33 cellular contexts compared by ENCODE assay signal in genomic region chr5:166276006-166276405, GRCh38.
"Had no signal": no experiment of that assay in that cellular context is flagged by ENCODE, and none has a peak within 500 bp of the region (broad histone marks: within the 10 kb centered on the region; RNA-seq: fewer than 3 reads in every experiment).

No MANE protein-coding gene starts in this region.

- H3K4me3 Mint-ChIP-seq: activated B cell treated with CpG ODN at 0.5 μM for 24 hours; activated CD4-positive, alpha-beta memory T cell treated with anti-CD3 and anti-CD28 coated beads for 36 hours; activated CD4-positive, alpha-beta T cell treated with anti-CD3 and anti-CD28 coated beads, Interleukin-2, amount 10 ng/mL, durations not matched to agents 24 days and 14 days; activated CD8-positive, alpha-beta T cell treated with anti-CD3 and anti-CD28 coated beads for 36 hours; activated naive CD4-positive, alpha-beta T cell treated with anti-CD3 and anti-CD28 coated beads for 36 hours; activated naive CD8-positive, alpha-beta T cell treated with anti-CD3 and anti-CD28 coated beads for 36 hours; activated T-cell treated with anti-CD3 and anti-CD28 coated beads, Interleukin-2, amount 50 U/mL, for 4 hours; activated T-cell treated with anti-CD3 and anti-CD28 coated beads, Interleukin-2, amount 50 U/mL, for 72 hours; activated T-helper 1 cell treated with anti-CD3 and anti-CD28 coated beads, Interleukin-12 subunit alpha, Interleukin-12 subunit beta, Interleukin-2, Interleukin-4 antibody, amounts not matched to agents 30 ng/mL and 10 ng/mL and 1 ng/mL, durations not matched to agents 14 hours and 24 hours and 36 hours; activated T-helper 17 cell treated with anti-CD3 and anti-CD28 coated beads, Interleukin-2, amount 50 U/mL, for 72 hours; T-helper 1 cell treated with Interleukin-12 subunit alpha and Interleukin-12 subunit beta and Interleukin-4 antibody, amounts not matched to agents 30 μg/mL and 1 μg/mL, for 36 hours; T-helper 2 cell treated with Interferon-gamma antibody and Interleukin-4, amounts not matched to agents 5 μg/mL and 100 μg/mL, for 36 hours had no signal

- H3K27me3 Mint-ChIP-seq: activated B cell treated with CpG ODN at 0.5 μM for 24 hours; activated CD4-positive, alpha-beta memory T cell treated with anti-CD3 and anti-CD28 coated beads for 36 hours; activated CD4-positive, alpha-beta T cell treated with anti-CD3 and anti-CD28 coated beads, Interleukin-2, amount 10 ng/mL, durations not matched to agents 24 days and 14 days; activated CD8-positive, alpha-beta T cell treated with anti-CD3 and anti-CD28 coated beads for 36 hours; activated naive CD8-positive, alpha-beta T cell treated with anti-CD3 and anti-CD28 coated beads for 36 hours; activated T-helper 17 cell treated with anti-CD3 and anti-CD28 coated beads, Interleukin-2, amount 50 U/mL, for 72 hours had no signal

- H3K4me1 Mint-ChIP-seq: activated B cell treated with CpG ODN at 0.5 μM for 24 hours; activated CD4-positive, alpha-beta T cell treated with anti-CD3 and anti-CD28 coated beads, Interleukin-2, amount 10 ng/mL, durations not matched to agents 24 days and 14 days; activated naive CD8-positive, alpha-beta T cell treated with anti-CD3 and anti-CD28 coated beads for 36 hours; activated T-helper 17 cell treated with anti-CD3 and anti-CD28 coated beads, Interleukin-2, amount 50 U/mL, for 72 hours had no signal

- H3K36me3 Mint-ChIP-seq: activated CD4-positive, alpha-beta memory T cell treated with anti-CD3 and anti-CD28 coated beads for 36 hours had no signal

- DNase-seq: activated B cell treated with CpG ODN at 0.5 μM for 24 hours; activated CD4-positive, alpha-beta memory T cell treated with anti-CD3 and anti-CD28 coated beads for 36 hours; activated CD4-positive, alpha-beta T cell treated with anti-CD3 and anti-CD28 coated beads for 4 hours; activated CD4-positive, alpha-beta T cell treated with anti-CD3 and anti-CD28 coated beads, Interleukin-2, amount 10 ng/mL, durations not matched to agents 24 days and 14 days; activated CD4-positive, alpha-beta T cell treated with anti-CD3 and anti-CD28 coated beads, Interleukin-2, amount 50 U/mL, for 1 hour; activated CD4-positive, alpha-beta T cell treated with anti-CD3 and anti-CD28 coated beads, Interleukin-2, amount 50 U/mL, for 4 hours; activated CD4-positive, CD25-positive, alpha-beta regulatory T cell treated with anti-CD3 and anti-CD28 coated beads, Interleukin-2, amount 50 U/mL, for 72 hours; activated CD8-positive, alpha-beta memory T cell treated with anti-CD3 and anti-CD28 coated beads, Interleukin-2, amount 50 U/mL, for 4 hours; activated CD8-positive, alpha-beta T cell treated with anti-CD3 and anti-CD28 coated beads for 36 hours; activated effector memory CD4-positive, alpha-beta T cell treated with anti-CD3 and anti-CD28 coated beads, Interleukin-2, amount 50 U/mL, for 16 hours; activated gamma-delta T cell treated with Interleukin-2 at 50 U/mL for 16 hours; activated naive CD4-positive, alpha-beta T cell; activated naive CD4-positive, alpha-beta T cell treated with anti-CD3 and anti-CD28 coated beads for 36 hours; activated naive CD4-positive, alpha-beta T cell treated with anti-CD3 and anti-CD28 coated beads, Interleukin-2, amount 50 U/mL, for 16 hours; activated naive CD8-positive, alpha-beta T cell treated with anti-CD3 and anti-CD28 coated beads for 36 hours; activated T-cell treated with anti-CD3 and anti-CD28 coated beads for 4 hours; activated T-cell treated with anti-CD3 and anti-CD28 coated beads, Interleukin-2, amount 50 U/mL, for 1 hour; activated T-cell treated with anti-CD3 and anti-CD28 coated beads, Interleukin-2, amount 50 U/mL, for 4 hours; activated T-cell treated with anti-CD3 and anti-CD28 coated beads, Interleukin-2, amount 50 U/mL, for 72 hours; adrenal gland; amniotic stem cell; aorta; body of pancreas; brain microvascular endothelial cell; central memory CD4-positive, alpha-beta T cell; T-helper 1 cell; T-helper 2 cell; T-helper 9 cell had no signal

- H3K27ac Mint-ChIP-seq: activated B cell treated with CpG ODN at 0.5 μM for 24 hours; activated CD4-positive, alpha-beta memory T cell treated with anti-CD3 and anti-CD28 coated beads for 36 hours; activated CD4-positive, alpha-beta T cell treated with anti-CD3 and anti-CD28 coated beads, Interleukin-2, amount 10 ng/mL, durations not matched to agents 24 days and 14 days; activated CD8-positive, alpha-beta T cell treated with anti-CD3 and anti-CD28 coated beads for 36 hours; activated naive CD4-positive, alpha-beta T cell treated with anti-CD3 and anti-CD28 coated beads for 36 hours; activated naive CD4-positive, alpha-beta T cell treated with anti-CD3 and anti-CD28 coated beads, Interleukin-2, amount 50 U/mL, for 72 hours; activated naive CD8-positive, alpha-beta T cell treated with anti-CD3 and anti-CD28 coated beads for 36 hours; activated T-cell treated with anti-CD3 and anti-CD28 coated beads, Interleukin-2, amount 50 U/mL, for 72 hours; activated T-helper 1 cell treated with anti-CD3 and anti-CD28 coated beads, Interleukin-12 subunit alpha, Interleukin-12 subunit beta, Interleukin-2, Interleukin-4 antibody, amounts not matched to agents 30 ng/mL and 10 ng/mL and 1 ng/mL, durations not matched to agents 14 hours and 24 hours and 36 hours; activated T-helper 17 cell treated with anti-CD3 and anti-CD28 coated beads, Interleukin-2, amount 50 U/mL, for 72 hours; T-helper 1 cell treated with Interleukin-12 subunit alpha and Interleukin-12 subunit beta and Interleukin-4 antibody, amounts not matched to agents 30 μg/mL and 1 μg/mL, for 36 hours; T-helper 2 cell treated with Interferon-gamma antibody and Interleukin-4, amounts not matched to agents 5 μg/mL and 100 μg/mL, for 36 hours had no signal

- H3K9me3 Mint-ChIP-seq: activated CD4-positive, alpha-beta T cell treated with anti-CD3 and anti-CD28 coated beads, Interleukin-2, amount 10 ng/mL, durations not matched to agents 24 days and 14 days had no signal
